1 cellular context compared by ENCODE assay signal in genomic region chr19:8308891-8309291, GRCh38.
TF ChIP-seq lines count a peak whose summit lies in the region.

No MANE protein-coding gene starts in this region.

TF ChIP-seq in endothelial cell of umbilical vein, 7 proteins besides CTCF, POLR2A, EP300 and RAD21:
- TF ChIP-seq JUN (IDR thresholded peaks at IDR 0.05; ENCODE audit: borderline replicate concordance, insufficient read depth, insufficient read length, low read depth) (no peak), MAX (IDR thresholded peaks at IDR 0.05; ENCODE audit: insufficient read depth, insufficient read length) (no peak), GATA2 (IDR thresholded peaks at IDR 0.05; ENCODE audit: insufficient read depth, insufficient read length, low read depth, low read length) (no peak), EZH2 (IDR thresholded peaks at IDR 0.05; ENCODE audit: borderline replicate concordance, low read depth, low read length, severe bottlenecking) (no peak), FOS (IDR thresholded peaks at IDR 0.05; ENCODE audit: borderline replicate concordance, insufficient read depth, low read length) (no peak), MYC (IDR thresholded peaks at IDR 0.05; ENCODE audit: low read depth, low read length) (no peak), POLR2AphosphoS5 (IDR thresholded peaks at IDR 0.05; ENCODE audit: insufficient read depth, low read depth, low read length) (no peak)
